In the genomic region with DNA sequence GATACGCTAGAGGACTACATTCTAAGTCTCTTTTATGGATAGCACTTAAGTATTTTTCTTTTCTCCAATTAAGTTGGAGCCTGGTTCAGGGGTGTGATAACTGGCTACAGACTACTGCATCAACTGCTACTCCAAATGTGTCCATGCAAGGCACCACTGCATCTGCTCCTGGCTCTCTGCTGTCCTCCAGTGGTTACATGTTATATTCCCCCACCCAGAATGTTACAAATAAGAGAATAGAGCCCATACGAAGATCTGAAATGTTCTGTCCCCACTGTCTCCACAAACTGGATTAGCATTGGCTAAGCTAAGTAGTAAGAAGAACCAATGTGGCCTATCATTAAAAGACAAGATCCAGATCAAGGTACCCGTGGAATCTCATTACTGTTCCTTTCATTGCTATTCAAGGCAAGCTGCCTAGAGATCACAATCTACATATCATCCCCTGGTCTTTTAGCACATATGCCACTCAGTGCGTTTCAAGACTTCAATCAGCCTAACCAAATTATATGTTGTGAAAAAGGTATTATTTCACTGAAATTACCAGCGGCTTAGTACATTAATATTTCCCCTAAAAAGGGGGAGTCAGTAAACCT, we compare ENCODE assay signal across 8 cellular contexts.
A peak's percentile ranks its signal among the peaks of the same experiment; 100 is the strongest.
DNase-seq lines count a peak whose midpoint lies in the region; ATAC-seq and TF ChIP-seq lines count a peak whose summit lies in the region.

No MANE protein-coding gene starts in this region.

- no peaks in the 10 kb centered on the region for H3K27me3 ChIP-seq in Peyer's patch
- H3K27me3 ChIP-seq in osteoblast (ENCODE audit: insufficient read depth, low read length): no peaks in the 10 kb centered on the region

- H3K9me3 ChIP-seq in Peyer's patch: no peaks in the 10 kb centered on the region
- H3K9me3 ChIP-seq in osteoblast (ENCODE audit: low read depth, low read length): no peaks in the 10 kb centered on the region

- ATAC-seq in esophagus mucosa: peak; percentile 77
- ATAC-seq in GM18520 (IDR thresholded peaks at IDR 0.05; ENCODE audit: unreplicated experiment): no peak
- no peak for ATAC-seq in HG03457 (IDR thresholded peaks at IDR 0.05; ENCODE audit: unreplicated experiment)

- in situ Hi-C loops in GM13976 (cut with MboI; ENCODE audit: low sequenced_read_pairs, unreplicated experiment): no loop called here

- H3K79me2 ChIP-seq in osteoblast (ENCODE audit: insufficient read depth, low read length): no peaks in the 10 kb centered on the region

- peak overlapping the region; percentile 61 for H2AFZ ChIP-seq in osteoblast (ENCODE audit: low read length)

- TF ChIP-seq CTCF in AG09319 (IDR thresholded peaks at IDR 0.05; ENCODE audit: low read depth, low read length) (peak; percentile 94), GM13976 (IDR thresholded peaks at IDR 0.05; ENCODE audit: borderline replicate concordance, control extremely low read depth, extremely low read depth, insufficient read depth, missing control alignments) (peak; percentile 36), Peyer's patch (IDR thresholded peaks at IDR 0.05) (peak in 4 of 6 experiments; percentile 21 to 56 (median 54)), osteoblast (IDR thresholded peaks at IDR 0.05; ENCODE audit: extremely low read depth, low read depth, low read length) (peak; percentile 99)

- no peak overlapping the region for H3K4me2 ChIP-seq in osteoblast (ENCODE audit: insufficient read depth, low read length)

- no peak overlapping the region for H3K27ac ChIP-seq in Peyer's patch
- H3K27ac ChIP-seq in osteoblast (ENCODE audit: low read depth, low read length): no peak overlapping the region

- H3K4me3 ChIP-seq in Peyer's patch (no peak overlapping the region), osteoblast (ENCODE audit: insufficient read depth, low read length) (no peak overlapping the region)

- no peaks in the 10 kb centered on the region for H3K36me3 ChIP-seq in Peyer's patch
- H3K36me3 ChIP-seq in osteoblast (ENCODE audit: insufficient read depth, low read length): no peaks in the 10 kb centered on the region

- DNase-seq in AG09319 (ENCODE audit: extremely low read depth, low read depth) (peak; percentile 32), GM13976 (ENCODE audit: low spot score) (no peak), HT-29 (ENCODE audit: low spot score) (peak; percentile 71), Peyer's patch (no peak), osteoblast (ENCODE audit: insufficient read length, low spot score, missing footprints) (peak; percentile 69)

- no peak for TF ChIP-seq POLR2A in Peyer's patch (IDR thresholded peaks at IDR 0.05)

- H4K20me1 ChIP-seq in osteoblast (ENCODE audit: insufficient read depth, low read length): no peaks in the 10 kb centered on the region

- H3K4me1 ChIP-seq in Peyer's patch (no peaks in the 10 kb centered on the region), osteoblast (ENCODE audit: insufficient read depth, low read length) (peaks cover 14% of the 10 kb centered on the region)

Comparison
In these comparisons a context has a peak if more than half of its experiments do, and no peak if none do; other contexts are left out.
1. DNase-seq: peak in AG09319 (single experiment), HT-29 (single experiment) and osteoblast (single experiment); none in GM13976 (single experiment) and Peyer's patch (0 of 3).
2. CTCF ChIP-seq: peak in every context shown above with its lines; median percentile 99 in osteoblast; 94 in AG09319; 54 in Peyer's patch; 36 in GM13976.